Comparison of ENCODE assay signal across 28 cellular contexts in genomic region chr20:37619496-37619895, GRCh38.
"Had no signal": no experiment of that assay in that cellular context is flagged by ENCODE, and none has a peak within 500 bp of the region (broad histone marks: within the 10 kb centered on the region; RNA-seq: fewer than 3 reads in every experiment).

No MANE protein-coding gene starts in this region.

- H3K27me3 ChIP-seq: colonic mucosa had no signal

- H3K9me3 ChIP-seq: colonic mucosa, esophagus squamous epithelium, gastrocnemius medialis, gastroesophageal sphincter, heart left ventricle, heart right ventricle had no signal

- H3K36me3 ChIP-seq: colonic mucosa, esophagus muscularis mucosa, esophagus squamous epithelium, gastrocnemius medialis, gastroesophageal sphincter, heart left ventricle, heart right ventricle had no signal

- FAIRE-seq: colon, endometrium, endothelial cell of umbilical vein, frontal cortex had no signal

- H3K27ac ChIP-seq: colonic mucosa, coronary artery, dorsolateral prefrontal cortex, epithelial cell of prostate, esophagus muscularis mucosa, esophagus squamous epithelium, foreskin keratinocyte, gastrocnemius medialis, gastroesophageal sphincter, heart left ventricle, heart right ventricle had no signal

- DNase-seq: colonic mucosa; cortex of kidney; dermis blood vessel endothelial cell; dorsolateral prefrontal cortex; effector CD4-positive, alpha-beta T cell; effector CD8-positive, alpha-beta T cell; effector memory CD4-positive, alpha-beta T cell; effector memory CD8-positive, alpha-beta T cell; endodermal cell; erythroblast; esophagus squamous epithelium; foreskin fibroblast; foreskin keratinocyte; foreskin melanocyte; gastrocnemius medialis; glutamatergic neuron; head of caudate nucleus; heart left ventricle; heart right ventricle had no signal

- H3K4me1 ChIP-seq: colonic mucosa, esophagus muscularis mucosa, esophagus squamous epithelium, foreskin keratinocyte, gastrocnemius medialis, gastroesophageal sphincter, heart left ventricle, heart right ventricle had no signal

- ATAC-seq: effector memory CD8-positive, alpha-beta T cell; esophagus mucosa; foreskin keratinocyte; gastrocnemius medialis; gastroesophageal sphincter; heart left ventricle; heart right ventricle had no signal

- H3K4me3 ChIP-seq: colonic mucosa, coronary artery, dorsolateral prefrontal cortex, esophagus muscularis mucosa, esophagus squamous epithelium, gastrocnemius medialis, gastroesophageal sphincter, heart left ventricle, heart right ventricle had no signal
